ENCODE assay signal across 8 cellular contexts in the genomic region with DNA sequence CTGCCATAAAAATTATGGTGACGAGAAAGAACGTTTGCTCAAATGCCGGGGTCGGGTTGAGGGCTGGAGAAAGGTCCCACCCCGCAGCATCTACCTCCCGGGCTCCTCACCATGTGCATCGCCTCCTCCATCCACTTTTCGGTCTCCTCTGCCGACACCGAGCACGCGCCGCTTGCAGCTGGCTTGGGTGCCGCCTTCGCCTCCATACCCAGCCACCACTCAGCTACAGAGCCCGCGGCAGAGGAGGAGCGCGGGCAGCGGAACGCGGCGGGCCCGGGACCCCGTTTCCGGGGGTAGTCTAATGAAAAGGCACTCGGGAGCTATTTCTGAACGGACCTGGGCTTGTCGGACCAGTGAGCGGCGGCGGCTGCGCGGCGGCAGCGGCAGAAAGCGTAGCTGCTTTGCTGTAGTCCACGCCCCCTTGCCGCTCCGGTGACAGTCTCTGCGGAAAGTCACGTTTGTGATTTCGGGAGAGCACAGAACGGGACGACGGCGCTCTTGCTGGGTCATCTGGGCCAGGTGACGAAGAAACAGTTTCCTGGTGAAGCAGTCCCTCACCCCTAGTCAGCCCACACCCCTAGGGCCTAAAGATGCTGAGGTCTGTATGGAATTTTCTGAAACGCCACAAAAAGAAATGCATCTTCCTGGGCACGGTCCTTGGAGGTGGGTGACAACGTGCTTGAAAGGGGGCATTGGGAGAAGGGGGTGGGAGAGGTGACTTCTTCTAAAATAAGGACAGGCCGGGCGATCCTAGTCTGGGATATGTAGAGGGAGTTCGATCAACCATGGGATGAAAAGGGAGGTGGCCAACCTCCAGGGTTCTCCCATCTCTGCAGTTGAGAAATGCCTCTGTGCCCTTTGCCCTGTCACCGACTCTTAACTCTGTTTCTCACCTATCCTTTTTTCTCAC. TPM values are rescaled to one million over a fixed set of nuclear protein-coding genes. Genes with fewer than 3 reads are reported as not detected.
DNase-seq lines count a peak whose midpoint lies in the region; ATAC-seq and TF ChIP-seq lines count a peak whose summit lies in the region.

A gene (minus strand): TSS at position 243 of the 910 bp plus-strand sequence. CDS start 37 bp downstream, at position 206.
A gene with protein sequence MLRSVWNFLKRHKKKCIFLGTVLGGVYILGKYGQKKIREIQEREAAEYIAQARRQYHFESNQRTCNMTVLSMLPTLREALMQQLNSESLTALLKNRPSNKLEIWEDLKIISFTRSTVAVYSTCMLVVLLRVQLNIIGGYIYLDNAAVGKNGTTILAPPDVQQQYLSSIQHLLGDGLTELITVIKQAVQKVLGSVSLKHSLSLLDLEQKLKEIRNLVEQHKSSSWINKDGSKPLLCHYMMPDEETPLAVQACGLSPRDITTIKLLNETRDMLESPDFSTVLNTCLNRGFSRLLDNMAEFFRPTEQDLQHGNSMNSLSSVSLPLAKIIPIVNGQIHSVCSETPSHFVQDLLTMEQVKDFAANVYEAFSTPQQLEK (plus strand): TSS at position 353 of the 910 bp plus-strand sequence. CDS start 238 bp downstream, at position 591.

- H3K4me1 ChIP-seq in DND-41 (ENCODE audit: insufficient read depth, low read length) (peaks cover 39% of the 10 kb centered on the region), Peyer's patch (peaks cover 0 to 11% (median 2%) of the 10 kb centered on the region in 4 donors), esophagus muscularis mucosa (peaks cover 17 to 41% (median 40%) of the 10 kb centered on the region in 4 donors), muscle layer of duodenum (ENCODE audit: control insufficient read depth in 1 of 2, insufficient read depth in 2 of 2, low read length in 2 of 2) (peaks cover 7 to 23% of the 10 kb centered on the region in 2 donors)

- DNase-seq in DND-41 (peak; percentile 94), Peyer's patch (peak; percentile 92 to 96 (median 94)), esophagus muscularis mucosa (ENCODE audit: extremely low spot score) (peak; percentile 97)
- peak; percentile 94 to 95 for DNase-seq in activated T-cell treated with anti-CD3 and anti-CD28 coated beads, Interleukin-2, amount 50 U/mL, for 48 hours
- peak; percentile 82 for DNase-seq in stimulated activated CD8-positive, alpha-beta memory T cell treated with anti-CD3 and anti-CD28 coated beads, Interleukin-7, amount 100 ng/mL, for 24 hours (ENCODE audit: low read depth)

- peak within 1 kb of the TSS; percentile 75 for H3K9ac ChIP-seq in DND-41 (ENCODE audit: low read depth, low read length)

- H3K9me3 ChIP-seq in DND-41 (ENCODE audit: insufficient read depth, low read length, severe bottlenecking): no peaks in the 10 kb centered on the region
- H3K9me3 ChIP-seq in KOPT-K1 (ENCODE audit: insufficient read depth, low read length, poor library complexity, severe bottlenecking): no peaks in the 10 kb centered on the region
- no peaks in the 10 kb centered on the region for H3K9me3 ChIP-seq in Peyer's patch
- H3K9me3 ChIP-seq in esophagus muscularis mucosa: no peaks in the 10 kb centered on the region
- H3K9me3 ChIP-seq in muscle layer of duodenum (ENCODE audit: control insufficient read depth in 1 of 2, low read length in 2 of 2): no peaks in the 10 kb centered on the region

- peak within 1 kb of the TSS; percentile 99 for H2AFZ ChIP-seq in DND-41 (ENCODE audit: low read depth, low read length)

- H3K79me2 ChIP-seq in DND-41 (ENCODE audit: insufficient read depth, low read length): peaks cover 71% of the 10 kb centered on the region

- ATAC-seq in DND-41 (ENCODE audit: insufficient read depth, low read depth) (peak; percentile 95), GM21825 (IDR thresholded peaks at IDR 0.05; ENCODE audit: unreplicated experiment) (peak; percentile 97)

- TF ChIP-seq EP300 in esophagus muscularis mucosa (IDR thresholded peaks at IDR 0.05): no peak

- intact Hi-C loops in esophagus muscularis mucosa (cut with DNase I): loop anchor here (5.0 kb wide), 1 partner anchor 388 kb away; a partner anchor contains a TSS

- TF ChIP-seq CTCF in DND-41 (IDR thresholded peaks at IDR 0.05; ENCODE audit: borderline replicate concordance, extremely low read depth, low read length, poor library complexity, severe bottlenecking) (no peak), Peyer's patch (IDR thresholded peaks at IDR 0.05) (peak in 1 of 6 experiments; percentile 13), esophagus muscularis mucosa (IDR thresholded peaks at IDR 0.05) (peak in 1 of 3 experiments; percentile 18)

- H4K20me1 ChIP-seq in DND-41 (ENCODE audit: insufficient read depth, low read length): no peaks in the 10 kb centered on the region

- peak within 1 kb of the TSS; percentile 58 to 86 for H3K4me3 ChIP-seq in DND-41 (ENCODE audit: low read depth in 1 of 2, low read length in 2 of 2)
- H3K4me3 ChIP-seq in Peyer's patch: peak within 1 kb of the TSS; percentile 56 to 80 (median 74)
- peak within 1 kb of the TSS; percentile 62 to 88 (median 75) for H3K4me3 ChIP-seq in esophagus muscularis mucosa
- peak within 1 kb of the TSS; percentile 87 to 91 for H3K4me3 ChIP-seq in muscle layer of duodenum (ENCODE audit: low read depth in 1 of 2, low read length in 2 of 2)

- H3K27ac ChIP-seq in DND-41 (ENCODE audit: low read length) (peak within 1 kb of the TSS; percentile 86), KOPT-K1 (ENCODE audit: low read depth, low read length, poor library complexity, severe bottlenecking) (peak within 1 kb of the TSS; percentile 73), Peyer's patch (peak within 1 kb of the TSS; percentile 70 to 75 (median 71)), esophagus muscularis mucosa (replicated peaks in 1 of 4) (peak within 1 kb of the TSS; percentile 67 to 82 (median 72)), muscle layer of duodenum (ENCODE audit: low read length) (peak within 1 kb of the TSS; percentile 85)

- H3K27me3 ChIP-seq in DND-41 (ENCODE audit: insufficient read depth, low read length, poor library complexity): no peaks in the 10 kb centered on the region
- H3K27me3 ChIP-seq in Peyer's patch: no peaks in the 10 kb centered on the region
- H3K27me3 ChIP-seq in esophagus muscularis mucosa: no peaks in the 10 kb centered on the region
- no peaks in the 10 kb centered on the region for H3K27me3 ChIP-seq in muscle layer of duodenum (ENCODE audit: low read depth, low read length)

- H3K4me2 ChIP-seq in DND-41 (ENCODE audit: insufficient read depth, low read length): peak within 1 kb of the TSS; percentile 86

- WGBS in esophagus muscularis mucosa: under 1% methylated on average over 53 of the region's 55 CpGs

- TF ChIP-seq POLR2A in Peyer's patch (IDR thresholded peaks at IDR 0.05): peak; percentile 61 to 73
- no peak for TF ChIP-seq POLR2A in esophagus muscularis mucosa (IDR thresholded peaks at IDR 0.05; ENCODE audit: low read depth)

- H3K36me3 ChIP-seq in DND-41 (ENCODE audit: insufficient read depth, low read length) (peaks cover 4% of the 10 kb centered on the region; the same call in 1 of the 2 replicates), KOPT-K1 (ENCODE audit: insufficient read depth, low read length) (peaks cover 6% of the 10 kb centered on the region), Peyer's patch (no peaks in the 10 kb centered on the region), esophagus muscularis mucosa (peaks cover 0 to 5% (median 0%) of the 10 kb centered on the region in 4 donors), muscle layer of duodenum (ENCODE audit: control insufficient read depth in 1 of 2, insufficient read depth in 2 of 2, low read length in 2 of 2) (no peaks in the 10 kb centered on the region)

RNA-seq across cellular contexts. Expression of the first gene that starts in this region (rescaled TPM):
- 10 to 100 TPM in 1 of 4 donors, 1 to 10 TPM in 3; 1.7 to 11.3 (median 6.1) TPM for total RNA-seq in Peyer's patch
- 1 to 10 TPM; 2.4 to 4.0 (median 3.2) TPM for total RNA-seq in esophagus muscularis mucosa

RNA-seq across cellular contexts. Expression of the second gene that starts in this region (rescaled TPM):
- 10 to 100 TPM in 3 of 4 donors, 1 to 10 TPM in 1; 4.1 to 16.6 (median 12.7) TPM for total RNA-seq in Peyer's patch
- total RNA-seq in esophagus muscularis mucosa: 10 to 100 TPM; 15.1 to 24.1 (median 19.7) TPM

Comparison
In these comparisons a context has a peak if more than half of its experiments do, and no peak if none do; other contexts are left out.
1. Peak in every context shown above with its lines: DNase-seq, ATAC-seq, H3K4me3 ChIP-seq and H3K27ac ChIP-seq.